1 cellular context compared by ENCODE assay signal in the genomic region with DNA sequence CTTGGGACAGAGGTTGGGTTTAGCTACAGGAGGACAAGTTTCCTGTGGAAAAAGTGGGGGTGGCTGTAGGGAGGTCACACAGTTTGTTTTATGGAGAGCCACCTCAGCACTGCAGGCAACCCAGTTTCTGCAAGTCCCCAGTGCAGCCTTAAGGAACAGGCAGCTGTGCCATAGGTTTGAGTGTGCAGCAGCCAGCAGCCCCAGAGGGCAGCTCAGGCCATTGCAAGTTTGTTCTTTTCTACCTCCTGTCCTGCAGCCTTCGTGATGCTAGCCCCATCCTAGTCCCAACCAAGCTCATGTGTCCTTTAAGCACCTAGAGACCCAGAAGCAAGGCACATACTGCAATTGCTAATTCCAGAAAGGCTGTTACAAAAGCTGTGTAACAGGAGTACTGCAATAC.
TF ChIP-seq lines count a peak whose summit lies in the region.

No MANE protein-coding gene starts in this region.

TF ChIP-seq in SK-N-SH treated with all-trans-retinoic acid at 6 μM for 48 hours, 23 proteins besides CTCF, POLR2A, EP300 and RAD21 (continued from another document):
- TF ChIP-seq, protein P1, sequence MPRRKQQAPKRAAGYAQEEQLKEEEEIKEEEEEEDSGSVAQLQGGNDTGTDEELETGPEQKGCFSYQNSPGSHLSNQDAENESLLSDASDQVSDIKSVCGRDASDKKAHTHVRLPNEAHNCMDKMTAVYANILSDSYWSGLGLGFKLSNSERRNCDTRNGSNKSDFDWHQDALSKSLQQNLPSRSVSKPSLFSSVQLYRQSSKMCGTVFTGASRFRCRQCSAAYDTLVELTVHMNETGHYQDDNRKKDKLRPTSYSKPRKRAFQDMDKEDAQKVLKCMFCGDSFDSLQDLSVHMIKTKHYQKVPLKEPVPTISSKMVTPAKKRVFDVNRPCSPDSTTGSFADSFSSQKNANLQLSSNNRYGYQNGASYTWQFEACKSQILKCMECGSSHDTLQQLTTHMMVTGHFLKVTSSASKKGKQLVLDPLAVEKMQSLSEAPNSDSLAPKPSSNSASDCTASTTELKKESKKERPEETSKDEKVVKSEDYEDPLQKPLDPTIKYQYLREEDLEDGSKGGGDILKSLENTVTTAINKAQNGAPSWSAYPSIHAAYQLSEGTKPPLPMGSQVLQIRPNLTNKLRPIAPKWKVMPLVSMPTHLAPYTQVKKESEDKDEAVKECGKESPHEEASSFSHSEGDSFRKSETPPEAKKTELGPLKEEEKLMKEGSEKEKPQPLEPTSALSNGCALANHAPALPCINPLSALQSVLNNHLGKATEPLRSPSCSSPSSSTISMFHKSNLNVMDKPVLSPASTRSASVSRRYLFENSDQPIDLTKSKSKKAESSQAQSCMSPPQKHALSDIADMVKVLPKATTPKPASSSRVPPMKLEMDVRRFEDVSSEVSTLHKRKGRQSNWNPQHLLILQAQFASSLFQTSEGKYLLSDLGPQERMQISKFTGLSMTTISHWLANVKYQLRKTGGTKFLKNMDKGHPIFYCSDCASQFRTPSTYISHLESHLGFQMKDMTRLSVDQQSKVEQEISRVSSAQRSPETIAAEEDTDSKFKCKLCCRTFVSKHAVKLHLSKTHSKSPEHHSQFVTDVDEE (CRISPR knock-in tag; IDR thresholded peaks at IDR 0.05), result no peak
